ENCODE assay signal across 1 cellular context in genomic region chr7:38311329-38311937, GRCh38.
TF ChIP-seq lines count a peak whose summit lies in the region.

No MANE protein-coding gene starts in this region.

TF ChIP-seq in K562, 482 proteins besides CTCF, POLR2A, EP300 and RAD21 (continued from another document):
- TF ChIP-seq ZBTB40 (IDR thresholded peaks at IDR 0.05), result peak; percentile 52; the same call in 1 of the 2 replicates
- TF ChIP-seq ZBTB40 (CRISPR knock-in tag; IDR thresholded peaks at IDR 0.05), result no peak
- peak; percentile 59 for TF ChIP-seq TBP (optimal IDR thresholded peaks at IDR 0.05; ENCODE audit: low read depth, low read length)
